ENCODE assay signal across 25 cellular contexts in the genomic region with DNA sequence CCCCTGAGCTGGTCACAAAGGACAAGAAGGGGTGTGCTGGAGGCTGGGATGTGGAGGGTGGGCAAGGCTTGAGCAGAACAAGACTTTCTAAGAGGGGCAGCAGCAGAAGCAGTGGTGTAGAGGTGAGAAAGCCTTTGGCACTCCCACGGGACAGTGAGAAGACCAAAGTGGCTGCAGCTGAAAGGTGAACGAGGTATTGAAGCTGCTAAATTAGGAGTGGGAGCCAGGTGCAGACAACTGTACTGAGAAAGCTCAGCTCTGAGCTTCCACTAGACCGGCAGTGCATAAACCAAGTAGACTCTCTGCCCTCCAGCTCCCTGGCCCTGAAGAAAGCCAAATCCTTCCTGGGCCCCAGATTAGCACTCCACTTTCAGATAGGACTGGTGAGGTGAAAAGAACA.
"Had no signal": no experiment of that assay in that cellular context is flagged by ENCODE, and none has a peak within 500 bp of the region (broad histone marks: within the 10 kb centered on the region; RNA-seq: fewer than 3 reads in every experiment).

No MANE protein-coding gene starts in this region.

- H3K36me3 Mint-ChIP-seq: activated CD8-positive, alpha-beta memory T cell treated with anti-CD3 and anti-CD28 coated beads, Interleukin-2, amount 10 ng/mL, durations not matched to agents 7 days and 5 days; activated naive CD8-positive, alpha-beta T cell treated with anti-CD3 and anti-CD28 coated beads, Interleukin-2, amount 10 ng/mL, durations not matched to agents 7 days and 5 days had no signal

- H3K9me3 Mint-ChIP-seq: activated B cell treated with CpG ODN at 0.5 μM for 24 hours; activated naive CD8-positive, alpha-beta T cell treated with anti-CD3 and anti-CD28 coated beads, Interleukin-2, amount 10 ng/mL, durations not matched to agents 7 days and 5 days; activated T-cell treated with anti-CD3 and anti-CD28 coated beads, Interleukin-2, amount 50 U/mL, for 4 hours; activated T-helper 17 cell treated with anti-CD3 and anti-CD28 coated beads, Interleukin-2, amount 50 U/mL, for 72 hours had no signal

- H3K9me3 ChIP-seq: adrenal gland had no signal

- H3K27ac Mint-ChIP-seq: activated B cell treated with CpG ODN at 0.5 μM for 24 hours; activated CD4-positive, alpha-beta T cell treated with anti-CD3 and anti-CD28 coated beads, Interleukin-2, amount 10 ng/mL, durations not matched to agents 24 days and 14 days; activated CD8-positive, alpha-beta memory T cell treated with anti-CD3 and anti-CD28 coated beads, Interleukin-2, amount 10 ng/mL, durations not matched to agents 7 days and 5 days; activated naive CD8-positive, alpha-beta T cell treated with anti-CD3 and anti-CD28 coated beads, Interleukin-2, amount 10 ng/mL, durations not matched to agents 7 days and 5 days; activated T-helper 17 cell treated with anti-CD3 and anti-CD28 coated beads, Interleukin-2, amount 50 U/mL, for 72 hours; T-helper 17 cell had no signal

- H3K27me3 ChIP-seq: adrenal gland had no signal

- H3K36me3 ChIP-seq: adrenal gland had no signal

- ATAC-seq: activated CD8-positive, alpha-beta memory T cell treated with anti-CD3 and anti-CD28 coated beads, Interleukin-2, amount 10 ng/mL, durations not matched to agents 7 days and 5 days; activated T-cell treated with anti-CD3 and anti-CD28 coated beads, Interleukin-2, amount 50 U/mL, for 4 hours; activated T-helper 17 cell treated with anti-CD3 and anti-CD28 coated beads, Interleukin-2, amount 50 U/mL, for 72 hours; T-helper 17 cell had no signal

- DNase-seq: activated B cell treated with CpG ODN at 0.5 μM for 24 hours; activated CD4-positive, alpha-beta T cell treated with anti-CD3 and anti-CD28 coated beads for 1 hour; activated CD4-positive, alpha-beta T cell treated with anti-CD3 and anti-CD28 coated beads, Interleukin-2, amount 10 ng/mL, durations not matched to agents 24 days and 14 days; activated CD4-positive, alpha-beta T cell treated with anti-CD3 and anti-CD28 coated beads, Interleukin-2, amount 50 U/mL, for 48 hours; activated CD8-positive, alpha-beta memory T cell treated with anti-CD3 and anti-CD28 coated beads, Interleukin-2, amount 10 ng/mL, durations not matched to agents 7 days and 5 days; activated naive CD4-positive, alpha-beta T cell treated with anti-CD3 and anti-CD28 coated beads, Interleukin-2, amount 50 U/mL, for 16 hours; activated naive CD8-positive, alpha-beta T cell treated with anti-CD3 and anti-CD28 coated beads, Interleukin-2, amount 10 ng/mL, durations not matched to agents 7 days and 5 days; activated T-cell treated with anti-CD3 and anti-CD28 coated beads, Interleukin-2, amount 50 U/mL, for 4 hours; adrenal gland; anterior cingulate cortex; caudate nucleus; IMR-90; KBM-7; NCI-H1048; NCI-H1417 treated with DMSO at 0.1 percent for 48 hours; NCI-H187; NCI-H2081; NCI-H510A; NCI-H526 treated with DMSO at 0.1 percent for 48 hours; NCI-H82; PC-9; SHP77 treated with DMSO at 0.1 percent for 48 hours; T-helper 17 cell; T-helper 9 cell had no signal

- H3K4me3 Mint-ChIP-seq: activated B cell treated with CpG ODN at 0.5 μM for 24 hours; activated CD4-positive, alpha-beta T cell treated with anti-CD3 and anti-CD28 coated beads, Interleukin-2, amount 10 ng/mL, durations not matched to agents 24 days and 14 days; activated CD8-positive, alpha-beta memory T cell treated with anti-CD3 and anti-CD28 coated beads, Interleukin-2, amount 10 ng/mL, durations not matched to agents 7 days and 5 days; activated naive CD8-positive, alpha-beta T cell treated with anti-CD3 and anti-CD28 coated beads, Interleukin-2, amount 10 ng/mL, durations not matched to agents 7 days and 5 days; activated T-cell treated with anti-CD3 and anti-CD28 coated beads, Interleukin-2, amount 50 U/mL, for 4 hours; activated T-helper 17 cell treated with anti-CD3 and anti-CD28 coated beads, Interleukin-2, amount 50 U/mL, for 72 hours; T-helper 17 cell had no signal

- H3K4me1 Mint-ChIP-seq: activated CD8-positive, alpha-beta memory T cell treated with anti-CD3 and anti-CD28 coated beads, Interleukin-2, amount 10 ng/mL, durations not matched to agents 7 days and 5 days; activated naive CD8-positive, alpha-beta T cell treated with anti-CD3 and anti-CD28 coated beads, Interleukin-2, amount 10 ng/mL, durations not matched to agents 7 days and 5 days; activated T-helper 17 cell treated with anti-CD3 and anti-CD28 coated beads, Interleukin-2, amount 50 U/mL, for 72 hours; T-helper 17 cell had no signal

- H3K4me3 ChIP-seq: adrenal gland, PC-9 had no signal

- H3K27ac ChIP-seq: adrenal gland, PC-9 had no signal
